Comparison of ENCODE assay signal across 23 cellular contexts in the genomic region with DNA sequence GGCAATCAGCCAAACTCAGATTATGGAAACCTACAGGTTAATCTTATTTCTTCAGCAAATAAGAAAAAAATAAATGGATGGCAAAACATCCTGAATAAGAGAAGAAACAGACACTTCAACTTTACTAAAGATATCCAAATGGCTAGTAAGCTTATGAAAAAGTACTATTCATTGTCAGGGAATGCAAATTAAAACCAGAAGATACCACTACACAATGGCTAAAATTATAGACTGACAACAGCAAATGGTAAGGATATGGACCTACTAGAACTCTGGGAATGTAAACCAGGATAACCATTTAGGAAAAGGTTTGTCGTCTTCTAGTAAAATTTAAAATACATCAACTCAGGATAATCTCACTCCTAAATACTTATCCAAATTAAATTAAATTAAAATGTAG.
"Had no signal": no experiment of that assay in that cellular context is flagged by ENCODE, and none has a peak within 500 bp of the region (broad histone marks: within the 10 kb centered on the region; RNA-seq: fewer than 3 reads in every experiment).

No MANE protein-coding gene starts in this region.

- FAIRE-seq: endothelial cell of umbilical vein had no signal

- H3K27me3 Mint-ChIP-seq: activated CD4-positive, alpha-beta memory T cell treated with anti-CD3 and anti-CD28 coated beads for 36 hours; activated naive CD4-positive, alpha-beta T cell treated with anti-CD3 and anti-CD28 coated beads, Interleukin-2, amount 10 ng/mL, durations not matched to agents 7 days and 5 days; effector memory CD8-positive, alpha-beta T cell; stimulated activated naive CD8-positive, alpha-beta T cell treated with anti-CD3 and anti-CD28 coated beads, Interleukin-15, amount 100 ng/mL, for 72 hours had no signal

- ATAC-seq: effector memory CD8-positive, alpha-beta T cell; esophagus mucosa; gastroesophageal sphincter; left ventricle myocardium superior; right cardiac atrium; stimulated activated naive CD8-positive, alpha-beta T cell treated with anti-CD3 and anti-CD28 coated beads, Interleukin-15, amount 100 ng/mL, for 72 hours had no signal

- H3K9me3 Mint-ChIP-seq: activated CD4-positive, alpha-beta memory T cell treated with anti-CD3 and anti-CD28 coated beads for 36 hours; activated naive CD4-positive, alpha-beta T cell treated with anti-CD3 and anti-CD28 coated beads, Interleukin-2, amount 10 ng/mL, durations not matched to agents 7 days and 5 days; effector memory CD8-positive, alpha-beta T cell; nephron; stimulated activated naive CD8-positive, alpha-beta T cell treated with anti-CD3 and anti-CD28 coated beads, Interleukin-15, amount 100 ng/mL, for 72 hours; T-helper 1 cell treated with Interleukin-12 subunit alpha and Interleukin-12 subunit beta and Interleukin-4 antibody, amounts not matched to agents 30 μg/mL and 1 μg/mL, for 36 hours had no signal

- H3K27ac Mint-ChIP-seq: activated CD4-positive, alpha-beta memory T cell treated with anti-CD3 and anti-CD28 coated beads for 36 hours; activated naive CD4-positive, alpha-beta T cell treated with anti-CD3 and anti-CD28 coated beads, Interleukin-2, amount 10 ng/mL, durations not matched to agents 7 days and 5 days; nephron; stimulated activated naive CD8-positive, alpha-beta T cell treated with anti-CD3 and anti-CD28 coated beads, Interleukin-15, amount 100 ng/mL, for 72 hours; T-helper 1 cell treated with Interleukin-12 subunit alpha and Interleukin-12 subunit beta and Interleukin-4 antibody, amounts not matched to agents 30 μg/mL and 1 μg/mL, for 36 hours had no signal

- H3K4me1 Mint-ChIP-seq: nephron had no signal

- DNase-seq: activated CD4-positive, alpha-beta memory T cell treated with anti-CD3 and anti-CD28 coated beads for 36 hours; activated CD4-positive, alpha-beta T cell treated with anti-CD3 and anti-CD28 coated beads for 48 hours; activated CD4-positive, CD25-positive, alpha-beta regulatory T cell; activated effector memory CD4-positive, alpha-beta T cell treated with anti-CD3 and anti-CD28 coated beads, Interleukin-2, amount 50 U/mL, for 16 hours; activated naive CD4-positive, alpha-beta T cell treated with anti-CD3 and anti-CD28 coated beads, Interleukin-2, amount 10 ng/mL, durations not matched to agents 7 days and 5 days; colonic mucosa; dorsolateral prefrontal cortex; effector memory CD8-positive, alpha-beta T cell; head of caudate nucleus; hypothalamus; left ventricle myocardium superior; mammary epithelial cell; right cardiac atrium; stimulated activated CD4-positive, alpha-beta T cell treated with anti-CD3 and anti-CD28 coated beads, Interleukin-1b, Interleukin-23, amount 100 ng/mL, for 48 hours; stimulated activated naive CD8-positive, alpha-beta T cell treated with anti-CD3 and anti-CD28 coated beads, Interleukin-15, amount 100 ng/mL, for 72 hours; T1000 had no signal

- H3K4me3 ChIP-seq: ascending aorta, colonic mucosa, dorsolateral prefrontal cortex, gastroesophageal sphincter, tibial nerve had no signal

- H3K4me3 Mint-ChIP-seq: activated CD4-positive, alpha-beta memory T cell treated with anti-CD3 and anti-CD28 coated beads for 36 hours; activated naive CD4-positive, alpha-beta T cell treated with anti-CD3 and anti-CD28 coated beads, Interleukin-2, amount 10 ng/mL, durations not matched to agents 7 days and 5 days; effector memory CD8-positive, alpha-beta T cell; nephron; stimulated activated naive CD8-positive, alpha-beta T cell treated with anti-CD3 and anti-CD28 coated beads, Interleukin-15, amount 100 ng/mL, for 72 hours; T-helper 1 cell treated with Interleukin-12 subunit alpha and Interleukin-12 subunit beta and Interleukin-4 antibody, amounts not matched to agents 30 μg/mL and 1 μg/mL, for 36 hours had no signal
